Comparison of ENCODE assay signal across 8 cellular contexts in the genomic region with DNA sequence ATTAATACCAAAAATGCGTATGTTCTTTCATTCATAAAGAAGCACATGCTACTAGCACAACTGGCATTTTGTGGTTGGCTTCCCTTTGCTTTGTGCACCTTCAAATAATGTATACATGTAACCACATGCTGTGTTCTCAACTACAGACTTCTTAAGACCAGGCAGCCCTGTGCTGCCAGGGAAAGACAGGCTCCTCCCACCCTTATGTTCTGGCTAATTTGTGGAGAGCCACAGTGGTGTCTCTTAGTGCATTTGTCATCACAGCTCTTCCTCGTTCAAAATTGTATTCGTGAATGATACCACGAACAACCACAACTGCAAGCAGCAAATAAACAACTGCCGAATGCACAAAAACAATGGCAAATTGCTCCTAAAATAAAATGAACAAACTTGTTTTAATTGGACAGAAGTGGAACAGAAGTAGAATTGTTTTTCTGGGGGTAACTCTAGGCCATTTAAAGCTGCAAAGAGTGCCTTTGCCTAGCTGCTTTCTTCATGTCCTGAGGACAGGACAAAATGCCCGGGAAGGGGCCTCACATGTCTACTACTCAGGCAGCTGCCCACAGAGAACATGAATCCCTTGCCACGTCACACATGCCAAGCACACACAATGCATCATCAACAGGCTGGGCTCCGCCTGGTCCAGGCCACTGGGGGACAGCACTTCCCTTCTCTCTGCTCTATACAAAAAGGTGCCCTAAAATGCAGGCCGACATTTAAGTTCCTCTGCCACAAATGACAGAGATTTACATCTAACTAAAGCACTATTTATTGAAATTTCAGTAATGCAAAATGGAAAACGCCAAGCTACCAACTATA. TPM values are rescaled to one million over a fixed set of nuclear protein-coding genes. Genes with fewer than 3 reads are reported as not detected.
A peak's percentile ranks its signal among the peaks of the same experiment; 100 is the strongest.
DNase-seq lines count a peak whose midpoint lies in the region; ATAC-seq, FAIRE-seq and TF ChIP-seq lines count a peak whose summit lies in the region.

No MANE protein-coding gene starts in this region.

- H3K27ac ChIP-seq in kidney (ENCODE audit: low read depth in 2 of 2, low read length in 2 of 2) (no peak overlapping the region), gastroesophageal sphincter (no peak overlapping the region)

- no peak for TF ChIP-seq EP300 in gastroesophageal sphincter (IDR thresholded peaks at IDR 0.05)

- no peak overlapping the region for H3K27ac Mint-ChIP-seq in activated naive CD4-positive, alpha-beta T cell treated with anti-CD3 and anti-CD28 coated beads, Interleukin-2, amount 50 U/mL, for 72 hours

- DNase-seq in C1 segment of cervical spinal cord (lab: John Stamatoyannopoulos, UW): peak in 9 of 14 donors; percentile 48 to 76 (median 53)
- DNase-seq in LHCN-M2 (ENCODE audit: low read depth): peak; percentile 89
- no peak for DNase-seq in activated naive CD4-positive, alpha-beta T cell treated with anti-CD3 and anti-CD28 coated beads, Interleukin-2, amount 50 U/mL, for 72 hours (ENCODE audit: low spot score in 2 of 2)
- no peak for DNase-seq in kidney
- no peak for DNase-seq in NCI-H128 (lab: John Stamatoyannopoulos, UW; ENCODE audit: unreplicated experiment)
- DNase-seq in ACHN: no peak

- H3K4me3 ChIP-seq in kidney (ENCODE audit: low read length in 2 of 2): no peak overlapping the region
- H3K4me3 ChIP-seq in gastroesophageal sphincter: no peak overlapping the region

- no peaks in the 10 kb centered on the region for H3K36me3 Mint-ChIP-seq in activated naive CD4-positive, alpha-beta T cell treated with anti-CD3 and anti-CD28 coated beads, Interleukin-2, amount 50 U/mL, for 72 hours

- H3K36me3 ChIP-seq in kidney (ENCODE audit: control insufficient read depth in 1 of 2, insufficient read depth in 2 of 2, low read length in 2 of 2): no peaks in the 10 kb centered on the region
- peaks cover 3 to 6% of the 10 kb centered on the region in 2 donors for H3K36me3 ChIP-seq in gastroesophageal sphincter

- H3K9ac ChIP-seq in kidney (ENCODE audit: low read length in 2 of 2): no peak overlapping the region

- H3K9me3 ChIP-seq in kidney (ENCODE audit: control insufficient read depth in 1 of 2, low read length in 2 of 2): no peaks in the 10 kb centered on the region
- H3K9me3 ChIP-seq in gastroesophageal sphincter: no peaks in the 10 kb centered on the region

- intact Hi-C loops in kidney (cut with DNase I): no loop called here

- H3K27me3 ChIP-seq in gastroesophageal sphincter: no peaks in the 10 kb centered on the region

- FAIRE-seq in kidney (lab: Jason Lieb, UNC): no peak

- H3K4me1 ChIP-seq in kidney (ENCODE audit: control insufficient read depth in 1 of 2, insufficient read depth in 1 of 2, low read depth in 1 of 2, low read length in 2 of 2): peaks cover 5 to 8% of the 10 kb centered on the region in 2 donors
- peaks cover 9 to 87% (median 12%) of the 10 kb centered on the region in 3 donors for H3K4me1 ChIP-seq in gastroesophageal sphincter

- in situ Hi-C loops in ACHN (cut with HindIII; ENCODE audit: low pct_ligation_motif_present, low pct_unique_long_range_greater_than_20kb, low sequenced_read_pairs): no loop called here

- no peaks in the 10 kb centered on the region for H3K9me3 Mint-ChIP-seq in activated naive CD4-positive, alpha-beta T cell treated with anti-CD3 and anti-CD28 coated beads, Interleukin-2, amount 50 U/mL, for 72 hours

- ATAC-seq in activated naive CD4-positive, alpha-beta T cell treated with anti-CD3 and anti-CD28 coated beads, Interleukin-2, amount 50 U/mL, for 72 hours: peak; percentile 72
- no peak for ATAC-seq in GM18858 (IDR thresholded peaks at IDR 0.05; ENCODE audit: unreplicated experiment)
- ATAC-seq in gastroesophageal sphincter: no peak

- no peak for TF ChIP-seq POLR2A in gastroesophageal sphincter (IDR thresholded peaks at IDR 0.05)

- WGBS in gastroesophageal sphincter (ENCODE audit: low coverage in 1 of 2), 2 donors: 42 to 68% methylated on average over 8 to 9 of the region's 10 CpGs

- TF ChIP-seq CTCF in kidney (IDR thresholded peaks at IDR 0.05; ENCODE audit: borderline replicate concordance, extremely low read depth, insufficient read depth) (peak; percentile 22), gastroesophageal sphincter (IDR thresholded peaks at IDR 0.05) (peak in 1 of 4 experiments; percentile 15)

RNA-seq across cellular contexts. Expression of gene IRS2, which starts 21.7 kb away (rescaled TPM):
- total RNA-seq in LHCN-M2 (2014; rRNA removed) (37.8 and 46.7 TPM in 2 replicates), kidney (12.9 TPM), gastroesophageal sphincter (10 to 100 TPM; 29.8 to 69.3 (median 49.4) TPM)
- 17.9 TPM for polyA plus RNA-seq in LHCN-M2 (2012)
- 1 to 10 TPM; 2.4 to 3.7 TPM for total RNA-seq in activated naive CD4-positive, alpha-beta T cell treated with anti-CD3 and anti-CD28 coated beads, Interleukin-2, amount 50 U/mL, for 72 hours
- polyA plus RNA-seq in kidney (ENCODE audit: insufficient read depth, low read depth, low replicate concordance): 2.1 TPM

Comparison
In these comparisons a context has a peak if more than half of its experiments do, and no peak if none do; other contexts are left out.
1. DNase-seq: peak in C1 segment of cervical spinal cord (9 of 14) and LHCN-M2 (single experiment); none in activated naive CD4-positive, alpha-beta T cell treated with anti-CD3 and anti-CD28 coated beads, Interleukin-2, amount 50 U/mL, for 72 hours (0 of 2), kidney (single experiment), NCI-H128 (single experiment) and ACHN (single experiment).
2. ATAC-seq: peak in activated naive CD4-positive, alpha-beta T cell treated with anti-CD3 and anti-CD28 coated beads, Interleukin-2, amount 50 U/mL, for 72 hours (2 of 2); none in GM18858 (single experiment) and gastroesophageal sphincter (single experiment).